14 cellular contexts compared by ENCODE assay signal in the genomic region with DNA sequence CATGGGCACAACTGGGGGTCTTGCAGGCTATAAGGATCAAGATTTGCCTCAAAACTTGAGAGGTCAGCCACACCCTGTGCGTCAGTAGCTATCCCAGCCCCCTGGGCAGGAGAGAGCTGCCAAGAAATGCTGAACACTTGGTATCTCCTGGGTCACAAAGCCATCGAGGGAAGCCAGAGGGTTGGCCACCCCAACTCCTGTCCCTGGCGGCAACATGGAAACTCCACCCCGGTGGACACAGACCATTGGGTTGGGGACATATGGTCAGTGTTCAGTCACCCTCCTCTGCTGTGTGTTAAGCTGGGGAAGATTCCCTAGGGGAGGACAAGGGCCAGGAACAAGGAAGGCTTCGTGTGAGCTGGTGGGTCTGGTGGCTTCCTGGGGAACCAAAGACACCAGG.
A peak's percentile ranks its signal among the peaks of the same experiment; 100 is the strongest.
DNase-seq lines count a peak whose midpoint lies in the region; ATAC-seq, FAIRE-seq and TF ChIP-seq lines count a peak whose summit lies in the region.
"Had no signal": no experiment of that assay in that cellular context is flagged by ENCODE, and none has a peak within 500 bp of the region (broad histone marks: within the 10 kb centered on the region; RNA-seq: fewer than 3 reads in every experiment).

No MANE protein-coding gene starts in this region.

- DNase-seq in cardiac septum (ENCODE audit: low spot score) (peak; percentile 69), heart left ventricle (no peak), kidney (peak; percentile 54), sciatic nerve (ENCODE audit: low spot score) (peak; percentile 23), GM19238 (ENCODE audit: insufficient read length, low spot score) (no peak)
- DNase-seq: Caco-2; CD4-positive, alpha-beta T cell; GM23248 had no signal

- no peak overlapping the region for H3K27ac ChIP-seq in heart left ventricle
- no peak overlapping the region for H3K27ac ChIP-seq in kidney (ENCODE audit: low read depth in 2 of 2, low read length in 2 of 2)
- H3K27ac ChIP-seq: C4-2B, GM23248 had no signal

- H3K4me3 ChIP-seq in heart left ventricle (no peak overlapping the region), kidney (ENCODE audit: low read length in 2 of 2) (no peak overlapping the region)
- H3K4me3 ChIP-seq: GM23248, HAP-1 had no signal

- WGBS in heart left ventricle, 4 donors: 72 to 79% (median 75%) methylated on average over 5 of the region's 5 CpGs

- no peak for ATAC-seq in heart left ventricle
- no peak for ATAC-seq in sciatic nerve
- no peak for ATAC-seq in HG02571 (IDR thresholded peaks at IDR 0.05; ENCODE audit: unreplicated experiment)

- no peak overlapping the region for H3K9ac ChIP-seq in kidney (ENCODE audit: low read length in 2 of 2)
- H3K9ac ChIP-seq: GM23248 had no signal

- TF ChIP-seq CTCF in heart left ventricle (IDR thresholded peaks at IDR 0.05) (no peak), kidney (IDR thresholded peaks at IDR 0.05; ENCODE audit: borderline replicate concordance, extremely low read depth, insufficient read depth) (no peak)

- H3K36me3 ChIP-seq in heart left ventricle (no peaks in the 10 kb centered on the region), kidney (ENCODE audit: control insufficient read depth in 1 of 2, insufficient read depth in 2 of 2, low read length in 2 of 2) (no peaks in the 10 kb centered on the region)
- H3K36me3 ChIP-seq: HAP-1 had no signal

- peaks cover 0 to 8% (median 0%) of the 10 kb centered on the region in 12 donors for H3K4me1 ChIP-seq in heart left ventricle
- peaks cover 28 to 43% of the 10 kb centered on the region in 2 donors for H3K4me1 ChIP-seq in kidney (ENCODE audit: control insufficient read depth in 1 of 2, insufficient read depth in 1 of 2, low read depth in 1 of 2, low read length in 2 of 2)
- H3K4me1 ChIP-seq: Caco-2, HAP-1 had no signal

- no peak for TF ChIP-seq POLR2A in heart left ventricle (IDR thresholded peaks at IDR 0.05)

- peaks cover 0 to 9% (median 0%) of the 10 kb centered on the region in 9 donors for H3K27me3 ChIP-seq in heart left ventricle

- FAIRE-seq in kidney (lab: Jason Lieb, UNC): no peak
- FAIRE-seq: D721Med, G401.6, GM12891 had no signal

- intact Hi-C loops in cardiac septum (cut with DNase I): no loop called here
- intact Hi-C loops in heart left ventricle (cut with DNase I): no loop called here
- intact Hi-C loops in kidney (cut with DNase I): no loop called here
- intact Hi-C loops in sciatic nerve (cut with DNase I): no loop called here

- H3K9me3 ChIP-seq in heart left ventricle (peaks cover 0 to 3% (median 0%) of the 10 kb centered on the region in 12 donors), kidney (ENCODE audit: control insufficient read depth in 1 of 2, low read length in 2 of 2) (no peaks in the 10 kb centered on the region)
- H3K9me3 ChIP-seq: Caco-2, HAP-1 had no signal

Comparison
In these comparisons a context has a peak if more than half of its experiments do, and no peak if none do; other contexts are left out.
1. DNase-seq: peak in cardiac septum (single experiment), kidney (single experiment) and sciatic nerve (single experiment); none in heart left ventricle (0 of 5) and GM19238 (single experiment).